In the genomic region with DNA sequence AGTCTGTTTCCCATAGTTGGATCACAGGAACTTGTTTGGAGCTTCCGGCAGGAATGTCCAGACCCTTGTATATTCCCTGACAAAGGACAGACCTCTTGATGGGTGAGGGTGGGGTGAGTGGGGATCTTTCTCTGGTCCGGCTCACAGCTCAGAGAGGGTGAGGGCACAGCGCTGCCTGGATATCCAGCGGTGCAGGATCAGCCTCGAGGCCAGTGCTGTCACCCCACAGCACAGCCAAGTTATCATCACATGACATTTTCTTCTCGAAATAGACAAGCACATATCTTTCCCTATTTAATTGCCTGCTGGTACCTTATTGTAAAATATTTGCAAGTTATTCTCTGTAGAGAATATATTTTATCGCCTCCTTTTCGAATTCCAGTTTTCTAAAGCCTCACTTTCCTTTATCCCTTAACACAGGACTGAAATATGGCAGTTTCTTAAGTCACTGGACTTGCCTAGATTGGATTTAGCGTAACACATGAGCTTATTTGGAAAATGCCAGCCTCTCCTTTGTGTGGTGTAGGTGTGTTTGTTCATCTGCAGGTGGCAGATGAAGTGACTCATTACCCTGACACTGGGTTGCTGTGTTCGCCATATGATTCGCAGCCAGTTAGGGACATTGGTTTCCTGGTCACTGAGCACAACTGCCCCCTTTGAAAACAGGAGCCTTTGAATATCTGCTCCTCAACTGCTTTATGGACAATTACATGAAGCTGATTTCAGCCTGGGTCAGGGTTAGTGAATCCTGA, we compare ENCODE assay signal across 13 cellular contexts. TPM values are rescaled to one million over a fixed set of nuclear protein-coding genes. Genes with fewer than 3 reads are reported as not detected.
DNase-seq lines count a peak whose midpoint lies in the region; ATAC-seq, FAIRE-seq and TF ChIP-seq lines count a peak whose summit lies in the region.
"Had no signal": no experiment of that assay in that cellular context is flagged by ENCODE, and none has a peak within 500 bp of the region (broad histone marks: within the 10 kb centered on the region; RNA-seq: fewer than 3 reads in every experiment).

No MANE protein-coding gene starts in this region.

- ATAC-seq in HG03135 (IDR thresholded peaks at IDR 0.05; ENCODE audit: unreplicated experiment) = no peak

- no peaks in the 10 kb centered on the region for H3K4me1 ChIP-seq in astrocyte (ENCODE audit: insufficient read depth, low read length)

- no peaks in the 10 kb centered on the region for H4K20me1 ChIP-seq in astrocyte (ENCODE audit: insufficient read depth, low read length)

- CTCF ChIA-PET in Calu3 (lab: Charles Lee) = interaction anchor here (1.2 to 1.8 kb wide), 2 partner anchors 19 to 55 kb away, joined by 6 to 17 read pairs; no protein-coding TSS in a partner anchor

- no peak overlapping the region for H2AFZ ChIP-seq in astrocyte (ENCODE audit: low read depth, low read length)

- no peak for FAIRE-seq in astrocyte (lab: Jason Lieb, UNC)
- FAIRE-seq: HTR-8/SVneo had no signal

- no peak overlapping the region for H3K27ac ChIP-seq in astrocyte (ENCODE audit: low read depth, low read length)

- H3K4me3 ChIP-seq in astrocyte (ENCODE audit: insufficient read depth, low read depth, low read length) = no peak overlapping the region

- H3K79me2 ChIP-seq in astrocyte (ENCODE audit: insufficient read depth, low read length) = no peaks in the 10 kb centered on the region

- no peak overlapping the region for H3K4me2 ChIP-seq in astrocyte (ENCODE audit: low read length)

- TF ChIP-seq CTCF in Calu3 (IDR thresholded peaks at IDR 0.05; ENCODE audit: unreplicated experiment) = no peak
- TF ChIP-seq CTCF in astrocyte (IDR thresholded peaks at IDR 0.05; ENCODE audit: insufficient read depth, low read depth, low read length) = no peak

- intact Hi-C loops in Calu3 (cut with micrococcal nuclease; ENCODE audit: unreplicated experiment) = loop anchor here (5.0 to 10.0 kb wide), 5 partner anchors 57 to 1337 kb away; no protein-coding TSS in a partner anchor

- H3K27ac Mint-ChIP-seq in Calu3 (ENCODE audit: unreplicated experiment) (peak overlapping the region; percentile 39), astrocyte (ENCODE audit: unreplicated experiment) (peak overlapping the region; percentile 9)

- H3K4me1 Mint-ChIP-seq in Calu3 (ENCODE audit: low read depth, unreplicated experiment) (peaks cover 19% of the 10 kb centered on the region), astrocyte (ENCODE audit: low read depth, unreplicated experiment) (peaks cover 10% of the 10 kb centered on the region)

- H3K27me3 Mint-ChIP-seq in Calu3 (ENCODE audit: unreplicated experiment) (no peaks in the 10 kb centered on the region), astrocyte (ENCODE audit: low read depth, unreplicated experiment) (peaks cover 16% of the 10 kb centered on the region)

- peaks cover 2% of the 10 kb centered on the region for H3K9me3 Mint-ChIP-seq in Calu3 (ENCODE audit: low read depth, unreplicated experiment)
- peaks cover 6% of the 10 kb centered on the region for H3K9me3 Mint-ChIP-seq in astrocyte (ENCODE audit: unreplicated experiment)
- H3K9me3 Mint-ChIP-seq: central memory CD8-positive, alpha-beta T cell had no signal

- H3K9me3 ChIP-seq in astrocyte (ENCODE audit: insufficient read depth, low read depth, low read length) = no peaks in the 10 kb centered on the region

- peaks cover 39% of the 10 kb centered on the region for H3K27me3 ChIP-seq in astrocyte (ENCODE audit: insufficient read depth, low read length)

- H3K36me3 ChIP-seq in astrocyte (ENCODE audit: insufficient read depth, low read length) = no peaks in the 10 kb centered on the region

- no peaks in the 10 kb centered on the region for H3K36me3 Mint-ChIP-seq in Calu3 (ENCODE audit: insufficient read depth, unreplicated experiment)
- no peaks in the 10 kb centered on the region for H3K36me3 Mint-ChIP-seq in astrocyte (ENCODE audit: low read depth, unreplicated experiment)

- BruUV-seq in Calu3 (replicated peaks; lab: Mats Ljungman, UMichigan) = no TSS peak

- no peak overlapping the region for H3K4me3 Mint-ChIP-seq in Calu3 (ENCODE audit: low read depth, unreplicated experiment)
- H3K4me3 Mint-ChIP-seq in astrocyte (ENCODE audit: unreplicated experiment) = no peak overlapping the region
- H3K4me3 Mint-ChIP-seq: central memory CD8-positive, alpha-beta T cell had no signal

- H3K9ac ChIP-seq in astrocyte (ENCODE audit: low read length) = no peak overlapping the region

- peak; percentile 56 for DNase-seq in Calu3
- peak; percentile 82 for DNase-seq in NCI-H187 treated with DMSO at 0.1 percent for 48 hours (lab: John Stamatoyannopoulos, UW)
- DNase-seq in astrocyte (ENCODE audit: low read depth) = no peak
- DNase-seq in mucosa of gallbladder (ENCODE audit: low spot score) = peak; percentile 62
- no peak for DNase-seq in hepatic stellate cell (ENCODE audit: low spot score)
- no peak for DNase-seq in activated T-cell treated with anti-CD3 and anti-CD28 coated beads, Interleukin-2, amount 50 U/mL, for 48 hours
- no peak for DNase-seq in HuH-7 (ENCODE audit: low spot score)
- DNase-seq: activated effector memory CD4-positive, alpha-beta T cell treated with Interleukin-2 at 50 U/mL for 16 hours; GF-D8; NCI-H2227 treated with DMSO at 0.1 percent for 48 hours had no signal

RNA-seq across cellular contexts. Expression of a gene that starts 21.4 kb away (rescaled TPM):
- total RNA-seq in Calu3 (2022) = 0.24 and 0.42 TPM in 2 replicates
- 0.22 and 0.30 TPM in 2 replicates for total RNA-seq in astrocyte
- total RNA-seq in mucosa of gallbladder = 30.3 TPM

Comparison
In these comparisons a context has a peak if more than half of its experiments do, and no peak if none do; other contexts are left out.
1. DNase-seq: peak in Calu3 (single experiment), NCI-H187 treated with DMSO at 0.1 percent for 48 hours (single experiment) and mucosa of gallbladder (single experiment); none in astrocyte (single experiment), hepatic stellate cell (single experiment), activated T-cell treated with anti-CD3 and anti-CD28 coated beads, Interleukin-2, amount 50 U/mL, for 48 hours (0 of 2) and HuH-7 (single experiment).
2. RNA of a gene that starts 21.4 kb away (total RNA-seq): 30.3 TPM in mucosa of gallbladder (single experiment); 0.22 to 0.30 TPM in astrocyte and 0.24 to 0.42 TPM in Calu3; every median in the first group is over 10 times any median in the second.